In the genomic region with DNA sequence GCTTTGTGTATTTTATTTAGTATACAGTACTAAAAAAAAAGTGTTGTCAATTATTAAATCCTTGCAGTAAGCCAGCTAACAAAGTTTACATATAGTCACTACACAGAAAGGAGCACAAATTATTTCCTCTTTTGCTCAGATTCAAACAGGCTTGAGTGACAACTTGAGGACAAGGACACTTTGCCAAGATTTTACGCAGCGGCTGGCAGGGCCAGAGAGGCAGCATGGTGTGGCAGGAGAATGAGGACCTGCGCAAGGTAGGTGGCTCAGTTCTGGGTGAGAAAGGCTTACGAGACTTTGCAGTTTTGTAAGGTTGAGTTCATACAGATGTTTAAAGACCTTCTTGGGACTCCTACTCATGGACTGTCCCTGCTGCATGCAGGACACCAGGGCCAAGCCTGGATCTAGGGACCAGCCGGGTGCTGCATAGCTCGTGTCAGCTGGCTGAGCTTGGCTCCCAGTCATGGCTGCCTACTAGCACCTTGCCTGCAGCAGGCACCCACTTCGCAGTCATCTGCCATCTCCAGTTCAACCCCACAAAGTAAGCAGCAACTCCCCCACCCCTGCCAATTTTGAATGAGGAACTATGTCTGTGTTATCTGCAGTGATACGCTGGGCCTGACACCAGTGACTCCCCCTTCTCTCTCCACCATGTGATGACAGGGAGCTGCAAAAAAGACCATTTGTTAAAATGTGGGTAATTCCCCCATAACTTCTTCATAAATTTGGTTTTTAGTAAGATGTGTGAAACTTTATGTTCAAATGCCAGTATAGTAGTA, we compare ENCODE assay signal across 33 cellular contexts. TPM values are rescaled to one million over a fixed set of nuclear protein-coding genes. Genes with fewer than 3 reads are reported as not detected.
DNase-seq lines count a peak whose midpoint lies in the region; ATAC-seq, FAIRE-seq and TF ChIP-seq lines count a peak whose summit lies in the region.
"Had no signal": no experiment of that assay in that cellular context is flagged by ENCODE, and none has a peak within 500 bp of the region (broad histone marks: within the 10 kb centered on the region; RNA-seq: fewer than 3 reads in every experiment).

No MANE protein-coding gene starts in this region.

- no peak overlapping the region for H3K4me2 ChIP-seq in GM12878 (ENCODE audit: control insufficient read depth, insufficient read depth)

- H3K27ac ChIP-seq in HUES48 (ENCODE audit: low read depth, low read length) = no peak overlapping the region
- no peak overlapping the region for H3K27ac ChIP-seq in GM12878 (ENCODE audit: control insufficient read depth, insufficient read depth)
- H3K27ac ChIP-seq in spleen = no peak overlapping the region
- H3K27ac ChIP-seq: RWPE1, SK-N-MC, thyroid gland had no signal

- H3K27me3 ChIP-seq in HUES48 (ENCODE audit: control insufficient read depth, insufficient read depth, low read length) (no peaks in the 10 kb centered on the region), GM12878 (replicated peaks in 1 of 2; ENCODE audit: control insufficient read depth in 2 of 2, insufficient read depth in 2 of 2, low read length in 1 of 2) (no peaks in the 10 kb centered on the region), spleen (replicated peaks in 1 of 7) (no peaks in the 10 kb centered on the region)
- H3K27me3 ChIP-seq: thyroid gland had no signal

- no peaks in the 10 kb centered on the region for H3K4me1 ChIP-seq in HUES48 (ENCODE audit: control insufficient read depth, insufficient read depth, low read length)
- H3K4me1 ChIP-seq in GM12878 (ENCODE audit: control insufficient read depth, insufficient read depth, low read length) = no peaks in the 10 kb centered on the region
- H3K4me1 ChIP-seq in spleen = no peaks in the 10 kb centered on the region
- H3K4me1 ChIP-seq: thyroid gland had no signal

- H3K9me3 ChIP-seq in HUES48 (ENCODE audit: control insufficient read depth, insufficient read depth, low read length) (peaks cover 76% of the 10 kb centered on the region), GM12878 (replicated peaks; ENCODE audit: control insufficient read depth, insufficient read depth, low read length) (no peaks in the 10 kb centered on the region; the same call in 2 of the 3 replicates), spleen (peaks cover 0 to 20% (median 0%) of the 10 kb centered on the region in 8 donors)
- H3K9me3 ChIP-seq: thyroid gland had no signal

- in situ Hi-C loops in GM12878 (cut with MboI) = no loop called here

- CTCF ChIA-PET in GM12878 (lab: Yijun Ruan, JAX) = no interaction called here

- H3K4me3 ChIP-seq in HUES48 (ENCODE audit: low read depth, low read length) (peak overlapping the region; percentile 8; the same call in 1 of the 2 replicates), GM12878 (no peak overlapping the region), spleen (no peak overlapping the region)
- H3K4me3 ChIP-seq: SK-N-MC, thyroid gland had no signal

- no peaks in the 10 kb centered on the region for H3K36me3 ChIP-seq in HUES48 (ENCODE audit: control insufficient read depth, insufficient read depth, low read length)
- H3K36me3 ChIP-seq in GM12878 (ENCODE audit: control insufficient read depth in 2 of 2, insufficient read depth in 2 of 2, low read length in 1 of 2) = no peaks in the 10 kb centered on the region
- no peaks in the 10 kb centered on the region for H3K36me3 ChIP-seq in spleen
- H3K36me3 ChIP-seq: thyroid gland had no signal

- RAD21 ChIA-PET in GM12878 (lab: Charles Lee; ENCODE audit: unreplicated experiment) = no interaction called here

- TF ChIP-seq EP300 in GM12878 (IDR thresholded peaks at IDR 0.05; ENCODE audit: borderline replicate concordance in 1 of 2, control insufficient read depth in 1 of 2, low read depth in 2 of 2, low read length in 2 of 2) = no peak

- no peak for TF ChIP-seq POLR2A in GM12878 (IDR thresholded peaks at IDR 0.05; ENCODE audit: low read depth, low read length)
- no peak for TF ChIP-seq POLR2A in spleen (IDR thresholded peaks at IDR 0.05)

- TF ChIP-seq CTCF in GM12878 (IDR thresholded peaks at IDR 0.05 in 2 of 3, conservative IDR thresholded peaks at IDR 0.05 in 1 of 3; ENCODE audit: control insufficient read depth in 2 of 3, extremely low read depth in 1 of 3, insufficient read depth in 1 of 3, low read depth in 3 of 3, low read length in 3 of 3) (no peak), spleen (IDR thresholded peaks at IDR 0.05 in 8 of 11, conservative IDR thresholded peaks at IDR 0.05 in 3 of 11) (no peak)

- no peak for FAIRE-seq in GM12878 (lab: Jason Lieb, UNC)
- FAIRE-seq: astrocyte, endothelial cell of umbilical vein, GM12892, HTR-8/SVneo had no signal

- intact Hi-C loops in GM12878 (cut with micrococcal nuclease; ENCODE audit: unreplicated experiment) (no loop called here), spleen (cut with DNase I; ENCODE audit: low total_unique reads) (no loop called here)

- ATAC-seq in GM18867 (IDR thresholded peaks at IDR 0.05; ENCODE audit: unreplicated experiment) (peak; percentile 34), GM12878 (no peak), GM21576 (IDR thresholded peaks at IDR 0.05; ENCODE audit: unreplicated experiment) (no peak)
- ATAC-seq: WTC11 had no signal

- DNase-seq in GM12878 (ENCODE audit: low read depth, low spot score) (no peak), spleen (peak; percentile 56), LoVo (ENCODE audit: low spot score) (no peak), 8988T (no peak)
- DNase-seq in activated CD8-positive, alpha-beta memory T cell treated with anti-CD3 and anti-CD28 coated beads, Interleukin-2, amount 50 U/mL, for 4 hours = no peak
- DNase-seq: activated CD8-positive, alpha-beta memory T cell treated with anti-CD3 and anti-CD28 coated beads, Interleukin-2, amount 50 U/mL, for 48 hours; activated naive CD8-positive, alpha-beta T cell treated with anti-CD3 and anti-CD28 coated beads, Interleukin-2, amount 10 ng/mL, durations not matched to agents 7 days and 5 days; Calu3; central memory CD4-positive, alpha-beta T cell; dermis blood vessel endothelial cell; GOT3; Karpas-422; NCI-H1105 treated with DMSO at 0.1 percent for 48 hours; NCI-H2081 treated with DMSO at 0.1 percent for 48 hours; NCI-H345; NCI-H748 treated with DMSO at 0.1 percent for 48 hours; nucleus accumbens; stimulated activated CD4-positive, alpha-beta T cell treated with anti-CD3 and anti-CD28 coated beads, Interleukin-2, amount 100 ng/mL, for 48 hours; thyroid gland had no signal

- no peak overlapping the region for H3K9ac ChIP-seq in HUES48 (ENCODE audit: low read depth, low read length)
- H3K9ac ChIP-seq in GM12878 (ENCODE audit: control insufficient read depth, insufficient read depth, low read length) = no peak overlapping the region

- no peaks in the 10 kb centered on the region for H3K79me2 ChIP-seq in GM12878 (ENCODE audit: control insufficient read depth, insufficient read depth, low read length)

- BruUV-seq in GM12878 (replicated peaks; lab: Mats Ljungman, UMichigan) = no TSS peak

- H2AFZ ChIP-seq in GM12878 (ENCODE audit: control insufficient read depth, low read depth, low read length) = no peak overlapping the region

- SMC1A ChIA-PET in GM12878 (lab: Charles Lee; ENCODE audit: uncharacterized antibody, unreplicated experiment) = interaction anchor here (1.0 kb wide), 1 partner anchor 57 kb away, joined by 3 read pairs; no protein-coding TSS in a partner anchor

- 40% methylated on average over 8 of the region's 8 CpGs for WGBS in GM12878 (ENCODE audit: insufficient coverage, insufficient replicate concordance, low lambda C conversion rate, missing lambda C conversion rate)
- WGBS in spleen, 5 donors = 86 to 88% (median 88%) methylated on average over 7 to 8 of the region's 8 CpGs

- POLR2A ChIA-PET in GM12878 (lab: Charles Lee) = no interaction called here

- no peaks in the 10 kb centered on the region for H4K20me1 ChIP-seq in GM12878 (ENCODE audit: control insufficient read depth, insufficient read depth)

- TF ChIP-seq RAD21 in GM12878 (IDR thresholded peaks at IDR 0.05; ENCODE audit: insufficient read depth, low read depth, low read length) = no peak

TF ChIP-seq in GM12878, 131 proteins besides CTCF, POLR2A, EP300 and RAD21:
- TF ChIP-seq NBN (IDR thresholded peaks at IDR 0.05) (no peak), FOXM1 (IDR thresholded peaks at IDR 0.05; ENCODE audit: low read depth, low read length) (0 out of 2 replicates have a peak, but pooled peaks have one; percentile 23)
- TF ChIP-seq, protein P1, sequence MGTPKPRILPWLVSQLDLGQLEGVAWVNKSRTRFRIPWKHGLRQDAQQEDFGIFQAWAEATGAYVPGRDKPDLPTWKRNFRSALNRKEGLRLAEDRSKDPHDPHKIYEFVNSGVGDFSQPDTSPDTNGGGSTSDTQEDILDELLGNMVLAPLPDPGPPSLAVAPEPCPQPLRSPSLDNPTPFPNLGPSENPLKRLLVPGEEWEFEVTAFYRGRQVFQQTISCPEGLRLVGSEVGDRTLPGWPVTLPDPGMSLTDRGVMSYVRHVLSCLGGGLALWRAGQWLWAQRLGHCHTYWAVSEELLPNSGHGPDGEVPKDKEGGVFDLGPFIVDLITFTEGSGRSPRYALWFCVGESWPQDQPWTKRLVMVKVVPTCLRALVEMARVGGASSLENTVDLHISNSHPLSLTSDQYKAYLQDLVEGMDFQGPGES (IDR thresholded peaks at IDR 0.05) = no peak

RNA-seq across cellular contexts. Expression of a gene that starts 3.7 kb away (rescaled TPM):
- total RNA-seq in GM12878 (2013; cell fraction: nucleolus; rRNA removed) = not detected in 2 replicates
- total RNA-seq in GM12878 (2014; rRNA removed) (not detected in 2 replicates), GM12878 (2014; rRNA removed; fragmentation: Illumina TruSeq; extraction: Trizol) (not detected in 2 replicates), GM12878 (2021) (not detected in 2 replicates), spleen (not detected)
- polyA plus RNA-seq in GM12878 (2011; ENCODE audit: low read depth) = not detected
- polyA plus RNA-seq in GM12878 (2011; rRNA removed) (1.6 and 4.5 TPM in 2 replicates), GM12878 (2014; fragmentation: Illumina TruSeq; extraction: Trizol) (0.04 TPM in 1 of 2 replicates, not detected in the other), GM12878 (2014; fragmentation: Nextera tagmentation; extraction: Ambion mirVana) (not detected), GM12878 (2014; rRNA removed) (0.29 and 0.36 TPM in 2 replicates), GM12878 (2016; fragmentation: Nextera tagmentation; extraction: Ambion mirVana) (under 1 TPM; 0.23 to 0.31 TPM), spleen (not detected)
- polyA plus RNA-seq in GM12878 (2011; cell fraction: cytosol; rRNA removed) = 4.7 and 7.0 TPM in 2 replicates
- 2.4 TPM in 2 replicates for polyA plus RNA-seq in GM12878 (2011; cell fraction: nucleus; rRNA removed)
- polyA plus RNA-seq in GM12878 (2012) = not detected in 2 replicates
- 5.1 and 5.8 TPM in 2 replicates for polyA minus RNA-seq in GM12878 (2011; rRNA and poly(A)+ RNA removed)
- 1.2 TPM in 1 of 2 replicates, not detected in the other for polyA minus RNA-seq in GM12878 (2011; cell fraction: cytosol; rRNA and poly(A)+ RNA removed)
- polyA minus RNA-seq in GM12878 (2011; cell fraction: nucleus; rRNA and poly(A)+ RNA removed) = 0.36 and 0.67 TPM in 2 replicates
- total RNA-seq: activated naive CD8-positive, alpha-beta T cell treated with anti-CD3 and anti-CD28 coated beads, Interleukin-2, amount 10 ng/mL, durations not matched to agents 7 days and 5 days; astrocyte; Calu3; dermis blood vessel endothelial cell; endothelial cell of umbilical vein; kidney epithelial cell; renal cortical epithelial cell; T-helper 2 cell treated with Interferon-gamma antibody and Interleukin-4, amounts not matched to agents 100 ng/mL and 5 ng/mL, for 36 hours; WTC11 had no signal
- polyA plus RNA-seq: CD14-positive monocyte, endothelial cell of umbilical vein had no signal
